In the genomic region with DNA sequence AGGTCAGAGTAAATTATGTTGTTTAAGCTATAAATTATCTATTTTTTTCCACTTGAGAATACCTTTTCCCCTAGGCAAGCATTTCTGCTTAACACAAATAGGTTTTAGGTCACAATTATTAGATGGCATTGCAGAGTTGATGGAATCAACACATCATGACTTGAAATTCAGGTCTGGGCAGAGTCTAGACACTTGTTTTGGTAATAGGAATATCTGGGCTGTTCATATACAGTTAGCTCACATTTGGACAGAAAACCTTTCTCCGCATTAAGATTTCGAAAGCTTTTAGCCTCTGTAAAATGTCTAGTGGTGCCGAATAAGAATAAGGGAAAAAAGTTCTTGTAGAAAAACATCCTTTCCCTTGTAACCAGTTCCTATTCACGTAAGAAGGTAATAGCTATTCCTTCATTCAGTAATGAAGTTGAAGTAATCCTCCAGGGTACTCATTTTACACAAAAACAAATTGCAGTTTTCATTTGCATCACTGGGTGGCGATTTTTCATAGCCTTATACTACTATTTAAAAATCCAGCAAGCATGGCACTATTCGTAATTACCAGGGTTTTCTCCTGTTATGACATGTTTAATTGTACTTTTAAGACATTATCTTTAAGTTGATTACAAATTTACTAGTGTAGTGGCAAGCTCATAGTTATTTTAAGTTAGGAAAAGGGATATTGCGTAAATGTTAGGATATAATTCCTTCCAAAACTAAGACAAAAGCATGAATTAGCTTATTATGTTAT, we compare ENCODE assay signal across 8 cellular contexts. TPM values are rescaled to one million over a fixed set of nuclear protein-coding genes. Genes with fewer than 3 reads are reported as not detected.
DNase-seq lines count a peak whose midpoint lies in the region; ATAC-seq and TF ChIP-seq lines count a peak whose summit lies in the region.

No MANE protein-coding gene starts in this region.

- TF ChIP-seq CTCF in PC-3 (conservative IDR thresholded peaks at IDR 0.05; ENCODE audit: low read depth, low read length) (peak; percentile 81), brain (conservative IDR thresholded peaks at IDR 0.05) (peak; percentile 78 to 79), spleen (IDR thresholded peaks at IDR 0.05 in 8 of 11, conservative IDR thresholded peaks at IDR 0.05 in 3 of 11) (peak; percentile 16 to 70 (median 66))

- peak overlapping the region in 1 of 5 experiments; percentile 39 for H3K4me3 Mint-ChIP-seq in brain
- H3K4me3 Mint-ChIP-seq in immature natural killer cell = no peak overlapping the region

- BruUV-seq in PC-3 (replicated peaks; lab: Mats Ljungman, UMichigan) = no TSS peak

- H3K9ac ChIP-seq in Karpas-422 (ENCODE audit: low read length) = no peak overlapping the region
- no peak overlapping the region for H3K9ac ChIP-seq in PC-3 (ENCODE audit: low read length)

- H3K9me2 ChIP-seq in Karpas-422 (replicated peaks; ENCODE audit: insufficient read depth, low read length) (no peaks in the 10 kb centered on the region), PC-3 (replicated peaks; ENCODE audit: low read length) (no peaks in the 10 kb centered on the region)

- H4K20me1 ChIP-seq in Karpas-422 (ENCODE audit: insufficient read depth, low read depth, low read length) = no peaks in the 10 kb centered on the region
- no peaks in the 10 kb centered on the region for H4K20me1 ChIP-seq in PC-3 (ENCODE audit: low read length)

- peak; percentile 59 for DNase-seq in EL
- DNase-seq in Karpas-422 = peak; percentile 61
- DNase-seq in PC-3 = peak; percentile 80
- peak; percentile 35 to 54 (median 48) for DNase-seq in immature natural killer cell
- DNase-seq in spleen = no peak
- no peak for DNase-seq in UCSD-AML1 (lab: John Stamatoyannopoulos, UW; ENCODE audit: unreplicated experiment)

- POLR2A ChIA-PET in PC-3 (lab: Charles Lee; ENCODE audit: unreplicated experiment) = interaction anchor here (0.6 kb wide), 1 partner anchor 81 kb away, joined by 4 read pairs; no protein-coding TSS in a partner anchor

- H3K27me3 ChIP-seq in Karpas-422 (ENCODE audit: low read length) (no peaks in the 10 kb centered on the region), PC-3 (ENCODE audit: low read length) (no peaks in the 10 kb centered on the region), spleen (replicated peaks in 1 of 7) (no peaks in the 10 kb centered on the region)

- H3K36me3 ChIP-seq in Karpas-422 (ENCODE audit: insufficient read depth, low read length) (0 out of 2 replicates have a peak, but pooled peaks cover 4% of the 10 kb centered on the region), PC-3 (ENCODE audit: low read depth, low read length) (no peaks in the 10 kb centered on the region), spleen (peaks cover 0 to 12% (median 0%) of the 10 kb centered on the region in 6 donors)

- H3K79me2 ChIP-seq in Karpas-422 (ENCODE audit: low read length) (peaks cover 14% of the 10 kb centered on the region; the same call in 1 of the 2 replicates), PC-3 (ENCODE audit: low read length) (no peaks in the 10 kb centered on the region)

- H3K27me3 Mint-ChIP-seq in brain = no peaks in the 10 kb centered on the region
- H3K27me3 Mint-ChIP-seq in immature natural killer cell (ENCODE audit: low read depth in 3 of 3) = peaks cover 0 to 2% (median 0%) of the 10 kb centered on the region in 3 donors

- H3K4me2 ChIP-seq in Karpas-422 (ENCODE audit: low read depth, low read length, poor library complexity, severe bottlenecking) (no peak overlapping the region), PC-3 (ENCODE audit: low read length) (peak overlapping the region; percentile 60)

- H3K4me1 Mint-ChIP-seq in brain (peaks cover 36% of the 10 kb centered on the region), immature natural killer cell (peaks cover 19 to 33% of the 10 kb centered on the region in 2 donors)

- H3K36me3 Mint-ChIP-seq in brain (peaks cover 18% of the 10 kb centered on the region), immature natural killer cell (peaks cover 4 to 6% (median 4%) of the 10 kb centered on the region in 3 donors)

- H3K9me3 Mint-ChIP-seq in brain = peaks cover 0 to 7% (median 3%) of the 10 kb centered on the region in 5 experiments
- H3K9me3 Mint-ChIP-seq in immature natural killer cell = peaks cover 0 to 7% (median 4%) of the 10 kb centered on the region in 6 donors

- H3K4me3 ChIP-seq in Karpas-422 (ENCODE audit: low read length) (no peak overlapping the region), PC-3 (ENCODE audit: low read length) (peak overlapping the region; percentile 16; the same call in 1 of the 2 replicates), spleen (no peak overlapping the region)

- no peak overlapping the region for H3K27ac ChIP-seq in Karpas-422 (ENCODE audit: low read length)
- H3K27ac ChIP-seq in PC-3 (ENCODE audit: low read length) = no peak overlapping the region
- peak overlapping the region in 7 of 8 donors; percentile 52 to 73 (median 65) for H3K27ac ChIP-seq in spleen

- H2AFZ ChIP-seq in Karpas-422 (ENCODE audit: low read length) = no peak overlapping the region
- H2AFZ ChIP-seq in PC-3 (ENCODE audit: low read length) = 0 out of 2 replicates have a peak overlapping the region, but pooled peaks have one; percentile 17

- no peaks in the 10 kb centered on the region for H3K9me3 ChIP-seq in Karpas-422 (ENCODE audit: low read length)
- H3K9me3 ChIP-seq in PC-3 (ENCODE audit: low read length) = no peaks in the 10 kb centered on the region
- peaks cover 0 to 11% (median 9%) of the 10 kb centered on the region in 8 donors for H3K9me3 ChIP-seq in spleen

- no peaks in the 10 kb centered on the region for H3F3A ChIP-seq in PC-3 (ENCODE audit: low read length, unreplicated experiment)

- H3K4me1 ChIP-seq in Karpas-422 (ENCODE audit: low read length) = peaks cover 11% of the 10 kb centered on the region
- H3K4me1 ChIP-seq in PC-3 (ENCODE audit: insufficient read depth, low read length) = peaks cover 11% of the 10 kb centered on the region
- peaks cover 9 to 31% (median 21%) of the 10 kb centered on the region in 6 donors for H3K4me1 ChIP-seq in spleen

- TF ChIP-seq POLR2A in spleen (IDR thresholded peaks at IDR 0.05) = no peak

- peak; percentile 82 for ATAC-seq in GM21423 (IDR thresholded peaks at IDR 0.05; ENCODE audit: unreplicated experiment)
- ATAC-seq in PC-3 = peak; percentile 93

- CTCF ChIA-PET in PC-3 (lab: Charles Lee) = interaction anchor here (0.7 to 1.7 kb wide), 13 partner anchors 12 to 509 kb away, joined by 3 to 11 read pairs (median 6); a partner anchor contains a TSS

- H3K27ac Mint-ChIP-seq in brain = peak overlapping the region; percentile 9 to 91 (median 81)
- H3K27ac Mint-ChIP-seq in immature natural killer cell = peak overlapping the region; percentile 15 to 65 (median 47)

- 39 to 46% (median 41%) methylated on average over 7 of the region's 7 CpGs for WGBS in spleen, 5 donors

- intact Hi-C loops in PC-3 (cut with micrococcal nuclease) (loop anchor here (1.0 to 5.0 kb wide), 10 partner anchors 41 to 536 kb away; a partner anchor contains a TSS), spleen (cut with DNase I; ENCODE audit: low total_unique reads) (loop anchor here (10.0 kb wide), 1 partner anchor 533 kb away; no protein-coding TSS in a partner anchor)

RNA-seq across cellular contexts. Expression of a gene that starts 37.0 kb away (rescaled TPM):
- 33.6 and 44.0 TPM in 2 replicates for total RNA-seq in Karpas-422 (2014; rRNA removed; shearing (Covaris generic); ENCODE audit: low replicate concordance)
- 38.9 and 39.3 TPM in 2 replicates for total RNA-seq in PC-3 (2014; rRNA removed)
- 57.1 TPM for polyA plus RNA-seq in brain (ENCODE audit: insufficient read depth, low read depth, low replicate concordance)
- 10 to 100 TPM; 59.0 to 90.4 (median 62.3) TPM for polyA plus RNA-seq in immature natural killer cell
- total RNA-seq in spleen = 10 to 100 TPM; 18.0 to 32.1 (median 25.4) TPM
- polyA plus RNA-seq in spleen = 10 to 100 TPM; 28.3 to 41.8 (median 41.0) TPM

RNA-seq across cellular contexts. Expression of a gene that starts 40.8 kb away (rescaled TPM):
- 5.6 and 15.2 TPM in 2 replicates for total RNA-seq in Karpas-422 (2014; rRNA removed; shearing (Covaris generic); ENCODE audit: low replicate concordance)
- total RNA-seq in PC-3 (2014; rRNA removed) = 6.0 and 8.9 TPM in 2 replicates
- 12.0 TPM for polyA plus RNA-seq in brain (ENCODE audit: insufficient read depth, low read depth, low replicate concordance)
- 10 to 100 TPM; 16.9 to 21.8 (median 17.2) TPM for polyA plus RNA-seq in immature natural killer cell
- 10 to 100 TPM; 13.2 to 21.2 (median 16.9) TPM for total RNA-seq in spleen
- polyA plus RNA-seq in spleen = 1 to 10 TPM; 7.6 to 9.3 (median 8.8) TPM

Comparison
In these comparisons a context has a peak if more than half of its experiments do, and no peak if none do; other contexts are left out.
1. DNase-seq: peak in EL (single experiment), Karpas-422 (single experiment), PC-3 (single experiment) and immature natural killer cell (3 of 3); none in spleen (single experiment) and UCSD-AML1 (single experiment).
2. H3K27ac ChIP-seq: peak in spleen (7 of 8); none in Karpas-422 (single experiment) and PC-3 (single experiment).
3. Peak in every context shown above with its lines, with median percentiles within 50 percentile points of each other: CTCF ChIP-seq.